22 cellular contexts compared by ENCODE assay signal in the genomic region with DNA sequence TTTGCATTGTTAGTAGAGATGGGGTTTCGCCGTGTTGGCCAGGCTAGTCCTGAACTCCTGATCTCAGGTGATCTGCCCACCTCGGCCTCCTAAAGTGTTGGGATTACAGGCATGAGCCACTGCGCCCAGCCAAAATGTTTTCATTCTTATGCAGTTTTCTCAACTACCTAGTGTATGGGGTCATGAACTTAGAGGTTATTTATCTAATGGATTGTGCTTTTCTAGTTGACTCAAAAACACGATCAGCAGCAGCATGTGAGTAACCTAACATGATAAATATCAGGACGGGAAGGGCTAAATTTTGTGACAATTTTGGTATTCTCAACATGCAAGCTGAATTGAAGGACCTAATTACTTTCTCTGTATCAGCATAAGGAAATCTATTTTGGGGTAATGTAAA. TPM values are rescaled to one million over a fixed set of nuclear protein-coding genes. Genes with fewer than 3 reads are reported as not detected.
DNase-seq lines count a peak whose midpoint lies in the region; ATAC-seq and TF ChIP-seq lines count a peak whose summit lies in the region.
"Had no signal": no experiment of that assay in that cellular context is flagged by ENCODE, and none has a peak within 500 bp of the region (broad histone marks: within the 10 kb centered on the region; RNA-seq: fewer than 3 reads in every experiment).

No MANE protein-coding gene starts in this region.

- H3K36me3 Mint-ChIP-seq in activated naive CD8-positive, alpha-beta T cell treated with anti-CD3 and anti-CD28 coated beads, Interleukin-2, amount 50 U/mL, for 24 hours (ENCODE audit: low read depth), result peaks cover 8% of the 10 kb centered on the region
- H3K36me3 Mint-ChIP-seq in activated naive CD8-positive, alpha-beta T cell treated with anti-CD3 and anti-CD28 coated beads for 36 hours, result peaks cover 13% of the 10 kb centered on the region
- H3K36me3 Mint-ChIP-seq in GM23338 (ENCODE audit: low read depth) (no peaks in the 10 kb centered on the region), progenitor cell of endocrine pancreas (ENCODE audit: insufficient read depth) (peaks cover 1% of the 10 kb centered on the region)
- H3K36me3 Mint-ChIP-seq in dendritic cell treated with granulocyte-macrophage colony-stimulating factor and Interleukin-4, amounts not matched to agents 40 ng/mL and 50 ng/mL, for 4 days (ENCODE audit: low read depth), result no peaks in the 10 kb centered on the region

- TF ChIP-seq CTCF in GM23338 (conservative IDR thresholded peaks at IDR 0.05; ENCODE audit: low read depth in 2 of 2), result no peak
- no peak for TF ChIP-seq CTCF in progenitor cell of endocrine pancreas (IDR thresholded peaks at IDR 0.05; ENCODE audit: unreplicated experiment)

- no peaks in the 10 kb centered on the region for H3K36me3 ChIP-seq in GM23338 (ENCODE audit: insufficient read depth)
- H3K36me3 ChIP-seq: BLaER1, HAP-1 had no signal

- H4K20me1 ChIP-seq in GM23338 (replicated peaks; ENCODE audit: insufficient read depth), result no peaks in the 10 kb centered on the region
- H4K20me1 ChIP-seq: BLaER1 had no signal

- intact Hi-C loops in dendritic cell treated with granulocyte-macrophage colony-stimulating factor and Interleukin-4, amounts not matched to agents 40 ng/mL and 50 ng/mL, for 4 days (cut with micrococcal nuclease), result no loop called here

- H3K4me1 Mint-ChIP-seq in activated naive CD8-positive, alpha-beta T cell treated with anti-CD3 and anti-CD28 coated beads, Interleukin-2, amount 50 U/mL, for 24 hours, result peaks cover 38% of the 10 kb centered on the region
- peaks cover 19% of the 10 kb centered on the region for H3K4me1 Mint-ChIP-seq in activated naive CD8-positive, alpha-beta T cell treated with anti-CD3 and anti-CD28 coated beads for 36 hours
- peaks cover 2% of the 10 kb centered on the region; the same call in 1 of the 3 replicates for H3K4me1 Mint-ChIP-seq in GM23338
- H3K4me1 Mint-ChIP-seq in dendritic cell treated with granulocyte-macrophage colony-stimulating factor and Interleukin-4, amounts not matched to agents 40 ng/mL and 50 ng/mL, for 4 days (ENCODE audit: low read depth), result peaks cover 51% of the 10 kb centered on the region
- peaks cover 6% of the 10 kb centered on the region for H3K4me1 Mint-ChIP-seq in progenitor cell of endocrine pancreas (ENCODE audit: low read depth)

- H3K9me3 Mint-ChIP-seq in activated naive CD8-positive, alpha-beta T cell treated with anti-CD3 and anti-CD28 coated beads, Interleukin-2, amount 50 U/mL, for 24 hours, result peaks cover 11% of the 10 kb centered on the region
- peaks cover 11% of the 10 kb centered on the region for H3K9me3 Mint-ChIP-seq in activated naive CD8-positive, alpha-beta T cell treated with anti-CD3 and anti-CD28 coated beads for 36 hours
- H3K9me3 Mint-ChIP-seq in GM23338, result peaks cover 2% of the 10 kb centered on the region; the same call in 1 of the 3 replicates
- peaks cover 12% of the 10 kb centered on the region for H3K9me3 Mint-ChIP-seq in dendritic cell treated with granulocyte-macrophage colony-stimulating factor and Interleukin-4, amounts not matched to agents 40 ng/mL and 50 ng/mL, for 4 days
- H3K9me3 Mint-ChIP-seq in progenitor cell of endocrine pancreas (ENCODE audit: low read depth), result peaks cover 20% of the 10 kb centered on the region

- H3K4me2 ChIP-seq in GM23338, result no peak overlapping the region
- H3K4me2 ChIP-seq: BLaER1 had no signal

- no peak overlapping the region for H3K4me3 ChIP-seq in GM23338
- H3K4me3 ChIP-seq: BLaER1, GM12878, HAP-1 had no signal

- H3K4me1 ChIP-seq in GM23338 (ENCODE audit: insufficient read depth), result no peaks in the 10 kb centered on the region
- H3K4me1 ChIP-seq: HAP-1 had no signal

- H3K27ac ChIP-seq in GM23338 (ENCODE audit: low read depth), result no peak overlapping the region
- H3K27ac ChIP-seq: BLaER1 had no signal

- no peak for ATAC-seq in activated naive CD8-positive, alpha-beta T cell treated with anti-CD3 and anti-CD28 coated beads, Interleukin-2, amount 50 U/mL, for 24 hours
- ATAC-seq in GM23338, result no peak
- ATAC-seq in HG03175 (IDR thresholded peaks at IDR 0.05; ENCODE audit: unreplicated experiment), result no peak
- ATAC-seq: GM12878 had no signal

- no peaks in the 10 kb centered on the region for H3K9me2 ChIP-seq in GM23338 (ENCODE audit: insufficient read depth)

- no peaks in the 10 kb centered on the region for H3K79me2 ChIP-seq in GM23338 (replicated peaks; ENCODE audit: insufficient read depth)

- H3K27me3 ChIP-seq in GM23338 (ENCODE audit: insufficient read depth), result no peaks in the 10 kb centered on the region
- H3K27me3 ChIP-seq: BLaER1 had no signal

- peak overlapping the region; percentile 48 for H3K27ac Mint-ChIP-seq in activated naive CD8-positive, alpha-beta T cell treated with anti-CD3 and anti-CD28 coated beads, Interleukin-2, amount 50 U/mL, for 24 hours
- no peak overlapping the region for H3K27ac Mint-ChIP-seq in activated naive CD8-positive, alpha-beta T cell treated with anti-CD3 and anti-CD28 coated beads for 36 hours
- H3K27ac Mint-ChIP-seq in GM23338 (no peak overlapping the region), progenitor cell of endocrine pancreas (peak overlapping the region; percentile 11)
- H3K27ac Mint-ChIP-seq in dendritic cell treated with granulocyte-macrophage colony-stimulating factor and Interleukin-4, amounts not matched to agents 40 ng/mL and 50 ng/mL, for 4 days, result peak overlapping the region; percentile 45

- no peak for DNase-seq in activated naive CD8-positive, alpha-beta T cell treated with anti-CD3 and anti-CD28 coated beads, Interleukin-2, amount 50 U/mL, for 24 hours
- DNase-seq in activated naive CD8-positive, alpha-beta T cell treated with anti-CD3 and anti-CD28 coated beads for 36 hours, result no peak
- no peak for DNase-seq in GM23338 (ENCODE audit: low spot score)
- no peak for DNase-seq in progenitor cell of endocrine pancreas (ENCODE audit: low spot score, unreplicated experiment)
- no peak for DNase-seq in OCI-M1 (lab: John Stamatoyannopoulos, UW)
- DNase-seq in NCI-H345 (lab: John Stamatoyannopoulos, UW), result no peak
- DNase-seq: 8988T; Calu3; CD4-positive, alpha-beta memory T cell; DMS79 treated with DMSO at 0.1 percent for 48 hours; EL had no signal

- peak overlapping the region; percentile 44; the same call in 1 of the 2 replicates for H2AFZ ChIP-seq in GM23338

- no peaks in the 10 kb centered on the region for H3F3A ChIP-seq in GM23338 (replicated peaks; ENCODE audit: low read depth)

- no peak overlapping the region for H3K4me3 Mint-ChIP-seq in activated naive CD8-positive, alpha-beta T cell treated with anti-CD3 and anti-CD28 coated beads, Interleukin-2, amount 50 U/mL, for 24 hours
- H3K4me3 Mint-ChIP-seq in activated naive CD8-positive, alpha-beta T cell treated with anti-CD3 and anti-CD28 coated beads for 36 hours, result no peak overlapping the region
- H3K4me3 Mint-ChIP-seq in GM23338 (no peak overlapping the region), progenitor cell of endocrine pancreas (ENCODE audit: low read depth) (no peak overlapping the region)
- no peak overlapping the region for H3K4me3 Mint-ChIP-seq in dendritic cell treated with granulocyte-macrophage colony-stimulating factor and Interleukin-4, amounts not matched to agents 40 ng/mL and 50 ng/mL, for 4 days
- H3K4me3 Mint-ChIP-seq: CD14-positive monocyte had no signal

- no peaks in the 10 kb centered on the region for H3K27me3 Mint-ChIP-seq in activated naive CD8-positive, alpha-beta T cell treated with anti-CD3 and anti-CD28 coated beads, Interleukin-2, amount 50 U/mL, for 24 hours
- H3K27me3 Mint-ChIP-seq in activated naive CD8-positive, alpha-beta T cell treated with anti-CD3 and anti-CD28 coated beads for 36 hours, result no peaks in the 10 kb centered on the region
- H3K27me3 Mint-ChIP-seq in GM23338 (ENCODE audit: insufficient read depth, low read depth, poor library complexity), result no peaks in the 10 kb centered on the region
- no peaks in the 10 kb centered on the region for H3K27me3 Mint-ChIP-seq in dendritic cell treated with granulocyte-macrophage colony-stimulating factor and Interleukin-4, amounts not matched to agents 40 ng/mL and 50 ng/mL, for 4 days
- H3K27me3 Mint-ChIP-seq in progenitor cell of endocrine pancreas, result no peaks in the 10 kb centered on the region
- H3K27me3 Mint-ChIP-seq: CD4-positive, alpha-beta memory T cell had no signal

TF ChIP-seq in GM23338, 12 proteins besides CTCF, POLR2A, EP300 and RAD21:
- no peak for TF ChIP-seq CREB1 (CRISPR knock-in tag; IDR thresholded peaks at IDR 0.05; ENCODE audit: low read depth)

RNA-seq across cellular contexts. Expression of a gene that starts 9.2 kb away (rescaled TPM):
- total RNA-seq in activated naive CD8-positive, alpha-beta T cell treated with anti-CD3 and anti-CD28 coated beads for 36 hours, result 10 to 100 TPM; 13.5 to 13.7 TPM
- total RNA-seq in GM23338 (2014; rRNA removed; shearing (Covaris generic)), result under 0.01 TPM in 1 of 2 replicates, not detected in the other
- polyA plus RNA-seq in GM23338 (2016; fragmentation: Nextera tagmentation; extraction: Ambion mirVana), result not detected in 2 replicates
- not detected in 2 replicates for total RNA-seq in progenitor cell of endocrine pancreas
- total RNA-seq: A673, Calu3, G401, H4, HT-29 had no signal
- polyA plus RNA-seq: AG04450 had no signal

RNA-seq across cellular contexts. Expression of a gene that starts 58.4 kb away (rescaled TPM):
- total RNA-seq in activated naive CD8-positive, alpha-beta T cell treated with anti-CD3 and anti-CD28 coated beads for 36 hours, result 10 to 100 TPM; 39.8 to 41.6 TPM
- not detected in 2 replicates for total RNA-seq in GM23338 (2014; rRNA removed; shearing (Covaris generic))
- polyA plus RNA-seq in GM23338 (2016; fragmentation: Nextera tagmentation; extraction: Ambion mirVana), result not detected in 2 replicates
- not detected in 2 replicates for total RNA-seq in progenitor cell of endocrine pancreas
- total RNA-seq: Calu3, G401, H4, HT-29 had no signal
- polyA plus RNA-seq: AG04450 had no signal

Comparison
In these comparisons a context has a peak if more than half of its experiments do, and no peak if none do; other contexts are left out.
1. H3K27ac Mint-ChIP-seq: peak in activated naive CD8-positive, alpha-beta T cell treated with anti-CD3 and anti-CD28 coated beads, Interleukin-2, amount 50 U/mL, for 24 hours (single experiment), dendritic cell treated with granulocyte-macrophage colony-stimulating factor and Interleukin-4, amounts not matched to agents 40 ng/mL and 50 ng/mL, for 4 days (single experiment) and progenitor cell of endocrine pancreas (single experiment); none in activated naive CD8-positive, alpha-beta T cell treated with anti-CD3 and anti-CD28 coated beads for 36 hours (single experiment) and GM23338 (single experiment).
2. RNA of a gene that starts 9.2 kb away (total RNA-seq): 13.5 to 13.7 TPM in activated naive CD8-positive, alpha-beta T cell treated with anti-CD3 and anti-CD28 coated beads for 36 hours; under 0.01 TPM in GM23338 and not detected in progenitor cell of endocrine pancreas; every median in the first group is over 10 times any median in the second.
3. RNA of a gene that starts 58.4 kb away (total RNA-seq): 39.8 to 41.6 TPM in activated naive CD8-positive, alpha-beta T cell treated with anti-CD3 and anti-CD28 coated beads for 36 hours; not detected in GM23338 and not detected in progenitor cell of endocrine pancreas; every median in the first group is over 10 times any median in the second.